1 cellular context compared by ENCODE assay signal in genomic region chr7:73555411-73555982, GRCh38.
TF ChIP-seq lines count a peak whose summit lies in the region.

No MANE protein-coding gene starts in this region.

TF ChIP-seq in HepG2, 621 proteins besides CTCF, POLR2A, EP300 and RAD21:
- peak; percentile 87 for TF ChIP-seq ZNF121 (CRISPR knock-in tag; IDR thresholded peaks at IDR 0.05)
- TF ChIP-seq ZFP36L2 (CRISPR knock-in tag; IDR thresholded peaks at IDR 0.05), result no peak
- TF ChIP-seq ZBTB33 (CRISPR knock-in tag; IDR thresholded peaks at IDR 0.05), result 0 out of 2 replicates have a peak, but pooled peaks have one; percentile 16
TF ChIP-seq in HepG2: peak in this region for 2.
